In genomic region chr17:80069886-80070177, GRCh38 we compare ENCODE assay signal across 19 cellular contexts. TPM values are rescaled to one million over a fixed set of nuclear protein-coding genes. Genes with fewer than 3 reads are reported as not detected.
A peak's percentile ranks its signal among the peaks of the same experiment; 100 is the strongest.
DNase-seq lines count a peak whose midpoint lies in the region; ATAC-seq, FAIRE-seq and TF ChIP-seq lines count a peak whose summit lies in the region.
"Had no signal": no experiment of that assay in that cellular context is flagged by ENCODE, and none has a peak within 500 bp of the region (broad histone marks: within the 10 kb centered on the region; RNA-seq: fewer than 3 reads in every experiment).

No MANE protein-coding gene starts in this region.

- peaks cover 9% of the 10 kb centered on the region for H3K36me3 Mint-ChIP-seq in brain

- no peaks in the 10 kb centered on the region for H3K36me3 ChIP-seq in kidney (ENCODE audit: control insufficient read depth in 1 of 2, insufficient read depth in 2 of 2, low read length in 2 of 2)
- H3K36me3 ChIP-seq in sigmoid colon: no peaks in the 10 kb centered on the region
- H3K36me3 ChIP-seq: colonic mucosa had no signal

- intact Hi-C loops in kidney (cut with DNase I): no loop called here
- intact Hi-C loops in sigmoid colon (cut with DNase I): loop anchor here (5.0 kb wide), 1 partner anchor 33 kb away; the partner anchor contains the start of genes CCDC40 and TBC1D16

- no peaks in the 10 kb centered on the region for H3K9me3 Mint-ChIP-seq in brain

- peak overlapping the region; percentile 52 to 89 (median 56) for H3K27ac Mint-ChIP-seq in brain
- H3K27ac Mint-ChIP-seq: progenitor cell of endocrine pancreas had no signal

- H3K9ac ChIP-seq in kidney (ENCODE audit: low read length in 2 of 2): no peak overlapping the region

- H3K27me3 ChIP-seq in sigmoid colon: no peaks in the 10 kb centered on the region
- H3K27me3 ChIP-seq: colonic mucosa, testis had no signal

- H3K4me1 Mint-ChIP-seq in brain: peaks cover 17% of the 10 kb centered on the region

- no peak for TF ChIP-seq EP300 in sigmoid colon (IDR thresholded peaks at IDR 0.05)

- FAIRE-seq in kidney (lab: Jason Lieb, UNC): no peak
- FAIRE-seq: GM12892, H54, keratinocyte had no signal

- H3K4me3 ChIP-seq in AG10803 (ENCODE audit: low read length): no peak overlapping the region
- H3K4me3 ChIP-seq in kidney (ENCODE audit: low read length in 2 of 2): no peak overlapping the region
- no peak overlapping the region for H3K4me3 ChIP-seq in sigmoid colon
- H3K4me3 ChIP-seq: colonic mucosa, testis had no signal

- H3K9me3 ChIP-seq in kidney (ENCODE audit: control insufficient read depth in 1 of 2, low read length in 2 of 2) (no peaks in the 10 kb centered on the region), sigmoid colon (no peaks in the 10 kb centered on the region)
- H3K9me3 ChIP-seq: colonic mucosa, testis had no signal

- WGBS in sigmoid colon, 2 donors: 80% methylated on average over 6 of the region's 6 CpGs

- no peak for TF ChIP-seq POLR2A in sigmoid colon (IDR thresholded peaks at IDR 0.05)

- peaks cover 8 to 21% of the 10 kb centered on the region in 2 donors for H3K4me1 ChIP-seq in kidney (ENCODE audit: control insufficient read depth in 1 of 2, insufficient read depth in 1 of 2, low read depth in 1 of 2, low read length in 2 of 2)
- H3K4me1 ChIP-seq in sigmoid colon: peaks cover 0 to 45% (median 42%) of the 10 kb centered on the region in 4 donors
- H3K4me1 ChIP-seq: colonic mucosa had no signal

- DNase-seq in AG10803 (ENCODE audit: low read depth) (peak; percentile 26), kidney (peak; percentile 78), sigmoid colon (no peak), DMS79 treated with DMSO at 0.1 percent for 48 hours (lab: John Stamatoyannopoulos, UW) (no peak)
- DNase-seq: activated T-cell treated with anti-CD3 and anti-CD28 coated beads, Interleukin-2, amount 50 U/mL, for 48 hours; colonic mucosa; MM.1S; NCI-H1930; NCI-H510A treated with DMSO at 0.1 percent for 48 hours; testis had no signal

- TF ChIP-seq CTCF in AG10803 (conservative IDR thresholded peaks at IDR 0.05; ENCODE audit: low read length): no peak
- no peak for TF ChIP-seq CTCF in brain (conservative IDR thresholded peaks at IDR 0.05)
- no peak for TF ChIP-seq CTCF in kidney (IDR thresholded peaks at IDR 0.05; ENCODE audit: borderline replicate concordance, extremely low read depth, insufficient read depth)
- TF ChIP-seq CTCF in sigmoid colon (IDR thresholded peaks at IDR 0.05): no peak

- H3K27ac ChIP-seq in kidney (ENCODE audit: low read depth in 2 of 2, low read length in 2 of 2) (peak overlapping the region; percentile 59 to 95), sigmoid colon (peak overlapping the region; percentile 79 to 88 (median 85))
- H3K27ac ChIP-seq: colonic mucosa had no signal

- no peak for ATAC-seq in GM21367 (IDR thresholded peaks at IDR 0.05; ENCODE audit: unreplicated experiment)
- no peak for ATAC-seq in HG03521 (IDR thresholded peaks at IDR 0.05; ENCODE audit: unreplicated experiment)
- ATAC-seq in GM21529 (IDR thresholded peaks at IDR 0.05; ENCODE audit: unreplicated experiment): no peak

- H3K4me3 Mint-ChIP-seq in brain: no peak overlapping the region

- no peaks in the 10 kb centered on the region for H3K27me3 Mint-ChIP-seq in brain
- H3K27me3 Mint-ChIP-seq: progenitor cell of endocrine pancreas had no signal

RNA-seq across cellular contexts. Expression of gene GAA, which starts 31.5 kb away (rescaled TPM):
- polyA plus RNA-seq in brain (ENCODE audit: insufficient read depth, low read depth, low replicate concordance): 99.7 TPM
- 62.3 TPM for total RNA-seq in kidney
- 78.7 TPM for polyA plus RNA-seq in kidney (ENCODE audit: insufficient read depth, low read depth, low replicate concordance)
- total RNA-seq in sigmoid colon: 10 to 100 TPM; 38.5 to 74.2 (median 54.4) TPM
- polyA plus RNA-seq in sigmoid colon: 10 to 100 TPM; 13.8 to 35.7 (median 30.7) TPM

RNA-seq across cellular contexts. Expression of gene CCDC40, which starts 33.4 kb away (rescaled TPM):
- polyA plus RNA-seq in brain (ENCODE audit: insufficient read depth, low read depth, low replicate concordance) (10.0 TPM), kidney (ENCODE audit: insufficient read depth, low read depth, low replicate concordance) (5.1 TPM), sigmoid colon (1 to 10 TPM in 1 of 3 donors, not detected in 2; 1.4 TPM)
- total RNA-seq in kidney (22.6 TPM), sigmoid colon (10 to 100 TPM in 1 of 4 donors, 1 to 10 TPM in 3; 5.3 to 25.8 (median 6.4) TPM)
- total RNA-seq: OCI-LY7 had no signal

RNA-seq across cellular contexts. Expression of gene TBC1D16, which starts 34.2 kb away (rescaled TPM):
- polyA plus RNA-seq in brain (ENCODE audit: insufficient read depth, low read depth, low replicate concordance) (60.6 TPM), kidney (ENCODE audit: insufficient read depth, low read depth, low replicate concordance) (9.1 TPM), sigmoid colon (10 to 100 TPM in 1 of 3 donors, 1 to 10 TPM in 2; 3.6 to 17.2 (median 4.2) TPM)
- total RNA-seq in kidney (68.0 TPM), sigmoid colon (10 to 100 TPM; 15.1 to 21.9 (median 16.2) TPM)

Comparison
In these comparisons a context has a peak if more than half of its experiments do, and no peak if none do; other contexts are left out.
1. DNase-seq: peak in AG10803 (single experiment) and kidney (single experiment); none in sigmoid colon (single experiment) and DMS79 treated with DMSO at 0.1 percent for 48 hours (single experiment).